ENCODE assay signal across 17 cellular contexts in the genomic region with DNA sequence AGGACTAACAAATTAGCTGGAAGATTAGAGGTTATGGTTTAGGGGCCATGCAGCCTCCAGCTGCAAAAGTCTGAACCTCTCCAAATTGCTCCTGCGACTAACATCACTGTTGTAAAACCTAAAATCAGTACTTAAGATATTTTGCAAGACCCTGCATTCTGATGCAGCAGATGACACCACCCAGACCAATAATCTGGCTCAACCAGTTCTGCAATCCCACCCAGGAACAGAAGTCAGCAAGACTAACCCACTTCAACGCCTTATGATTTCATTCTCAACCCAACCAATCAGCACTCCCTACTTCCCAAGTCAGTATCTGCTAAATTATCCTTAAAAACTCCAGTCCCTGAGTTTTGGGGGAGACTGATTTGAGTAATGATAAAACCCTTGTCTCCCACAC.
"Had no signal": no experiment of that assay in that cellular context is flagged by ENCODE, and none has a peak within 500 bp of the region (broad histone marks: within the 10 kb centered on the region; RNA-seq: fewer than 3 reads in every experiment).

No MANE protein-coding gene starts in this region.

- H3K9me3 ChIP-seq: left ventricle myocardium inferior, pancreas, right atrium auricular region, transverse colon had no signal

- H3K36me3 Mint-ChIP-seq: activated naive CD4-positive, alpha-beta T cell treated with anti-CD3 and anti-CD28 coated beads, Interleukin-2, amount 10 ng/mL, durations not matched to agents 7 days and 5 days; memory B cell; stimulated activated memory B cell treated with anti-CD40 and anti-IgM and Interleukin-4, amounts not matched to agents 10 μg/mL and 1 μg/mL and 100 μg/mL, for 72 hours had no signal

- H3K4me3 Mint-ChIP-seq: activated CD4-positive, alpha-beta T cell treated with anti-CD3 and anti-CD28 coated beads, Interleukin-2, amount 10 ng/mL, durations not matched to agents 7 days and 5 days; activated naive CD4-positive, alpha-beta T cell treated with anti-CD3 and anti-CD28 coated beads, Interleukin-2, amount 10 ng/mL, durations not matched to agents 7 days and 5 days; central memory CD8-positive, alpha-beta T cell; memory B cell; neural crest cell; stimulated activated memory B cell treated with anti-CD40 and anti-IgM and Interleukin-4, amounts not matched to agents 10 μg/mL and 1 μg/mL and 100 μg/mL, for 72 hours; T-helper 1 cell treated with Interleukin-12 subunit alpha and Interleukin-12 subunit beta and Interleukin-4 antibody, amounts not matched to agents 30 μg/mL and 1 μg/mL, for 36 hours had no signal

- H3K27me3 Mint-ChIP-seq: activated CD4-positive, alpha-beta T cell treated with anti-CD3 and anti-CD28 coated beads, Interleukin-2, amount 10 ng/mL, durations not matched to agents 7 days and 5 days; activated naive CD4-positive, alpha-beta T cell treated with anti-CD3 and anti-CD28 coated beads, Interleukin-2, amount 10 ng/mL, durations not matched to agents 7 days and 5 days; central memory CD8-positive, alpha-beta T cell; memory B cell; stimulated activated memory B cell treated with anti-CD40 and anti-IgM and Interleukin-4, amounts not matched to agents 10 μg/mL and 1 μg/mL and 100 μg/mL, for 72 hours had no signal

- H3K27ac ChIP-seq: left ventricle myocardium inferior, pancreas, right atrium auricular region, transverse colon had no signal

- H3K4me1 Mint-ChIP-seq: activated CD4-positive, alpha-beta T cell treated with anti-CD3 and anti-CD28 coated beads, Interleukin-2, amount 10 ng/mL, durations not matched to agents 7 days and 5 days; activated naive CD4-positive, alpha-beta T cell treated with anti-CD3 and anti-CD28 coated beads, Interleukin-2, amount 10 ng/mL, durations not matched to agents 7 days and 5 days; central memory CD8-positive, alpha-beta T cell; stimulated activated memory B cell treated with anti-CD40 and anti-IgM and Interleukin-4, amounts not matched to agents 10 μg/mL and 1 μg/mL and 100 μg/mL, for 72 hours had no signal

- DNase-seq: activated CD4-positive, alpha-beta T cell treated with anti-CD3 and anti-CD28 coated beads, Interleukin-2, amount 10 ng/mL, durations not matched to agents 7 days and 5 days; activated CD4-positive, CD25-positive, alpha-beta regulatory T cell; activated naive CD4-positive, alpha-beta T cell treated with anti-CD3 and anti-CD28 coated beads, Interleukin-2, amount 10 ng/mL, durations not matched to agents 7 days and 5 days; activated T-cell treated with anti-CD3 and anti-CD28 coated beads for 4 hours; cortex of kidney; effector CD8-positive, alpha-beta T cell; glutamatergic neuron; left ventricle myocardium inferior; pancreas; transverse colon had no signal

- H3K27ac Mint-ChIP-seq: activated CD4-positive, alpha-beta T cell treated with anti-CD3 and anti-CD28 coated beads, Interleukin-2, amount 10 ng/mL, durations not matched to agents 7 days and 5 days; activated naive CD4-positive, alpha-beta T cell treated with anti-CD3 and anti-CD28 coated beads, Interleukin-2, amount 10 ng/mL, durations not matched to agents 7 days and 5 days; activated T-helper 2 cell treated with anti-CD3 and anti-CD28 coated beads, Interferon-gamma antibody, Interleukin-2, Interleukin-4, amounts not matched to agents 10 μg/mL and 5 μg/mL and 100 μg/mL, durations not matched to agents 14 hours and 24 hours and 36 hours; memory B cell; stimulated activated memory B cell treated with anti-CD40 and anti-IgM and Interleukin-4, amounts not matched to agents 10 μg/mL and 1 μg/mL and 100 μg/mL, for 72 hours; T-helper 1 cell treated with Interleukin-12 subunit alpha and Interleukin-12 subunit beta and Interleukin-4 antibody, amounts not matched to agents 30 μg/mL and 1 μg/mL, for 36 hours had no signal

- H3K9me3 Mint-ChIP-seq: activated CD4-positive, alpha-beta T cell treated with anti-CD3 and anti-CD28 coated beads, Interleukin-2, amount 10 ng/mL, durations not matched to agents 7 days and 5 days; neural crest cell had no signal

- H3K4me1 ChIP-seq: left ventricle myocardium inferior, pancreas, right atrium auricular region had no signal

- H3K27me3 ChIP-seq: pancreas, right atrium auricular region, transverse colon had no signal
